Comparison of ENCODE assay signal across 16 cellular contexts in the genomic region with DNA sequence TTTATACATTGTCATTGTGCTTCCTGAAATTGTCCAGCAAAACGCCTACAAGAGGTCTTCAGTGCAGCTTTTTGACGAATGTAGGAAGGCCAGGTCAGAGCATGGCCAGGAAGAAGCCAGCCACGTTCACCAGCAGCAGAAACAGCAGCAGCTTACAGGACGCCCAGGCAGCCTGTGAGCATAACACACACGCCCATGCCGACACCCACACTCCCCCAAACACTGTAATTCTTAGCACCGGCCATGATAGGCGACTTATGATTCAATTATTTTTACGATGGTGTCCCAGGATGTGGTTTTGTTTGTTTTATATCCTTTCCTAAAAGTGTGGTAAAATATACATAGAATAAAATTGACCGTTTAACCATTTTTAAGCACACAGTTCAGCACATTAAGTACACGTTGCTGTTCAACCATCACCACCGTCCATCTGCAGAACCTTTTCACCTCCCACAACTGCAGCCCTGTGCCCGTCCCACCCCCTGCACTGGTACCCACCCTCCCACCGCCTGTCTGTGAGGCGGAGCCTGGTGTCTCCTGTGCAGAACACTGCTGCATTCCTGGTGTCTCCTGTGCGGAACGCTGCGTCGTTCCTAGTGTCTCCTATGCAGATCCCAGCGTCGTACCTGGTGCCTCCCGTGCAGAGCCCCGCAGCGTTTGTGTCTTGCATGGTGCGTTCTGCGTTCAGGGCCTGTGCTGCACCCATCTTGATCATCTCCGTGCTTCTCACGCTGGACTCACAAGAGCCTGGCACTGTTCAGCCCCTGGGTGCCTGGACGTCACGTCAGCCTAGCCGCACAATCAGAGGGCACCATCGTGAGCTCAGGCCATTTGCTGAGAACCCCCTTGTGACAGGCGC.
"Had no signal": no experiment of that assay in that cellular context is flagged by ENCODE, and none has a peak within 500 bp of the region (broad histone marks: within the 10 kb centered on the region; RNA-seq: fewer than 3 reads in every experiment).

No MANE protein-coding gene starts in this region.

- H3K4me1 Mint-ChIP-seq: activated CD4-positive, alpha-beta T cell treated with anti-CD3 and anti-CD28 coated beads, Interleukin-2, amount 10 ng/mL, durations not matched to agents 7 days and 5 days; memory B cell; stimulated activated memory B cell treated with anti-CD40 and anti-IgM and Interleukin-4, amounts not matched to agents 10 μg/mL and 1 μg/mL and 100 μg/mL, for 72 hours had no signal

- H3K4me3 ChIP-seq: dorsolateral prefrontal cortex, esophagus muscularis mucosa, prostate gland, tibial nerve had no signal

- H3K9me3 Mint-ChIP-seq: activated CD4-positive, alpha-beta T cell treated with anti-CD3 and anti-CD28 coated beads, Interleukin-2, amount 10 ng/mL, durations not matched to agents 7 days and 5 days; memory B cell; natural killer cell treated with Interleukin-12 subunit alpha and Interleukin-12 subunit beta and Interleukin-15 and Interleukin-18, amount 100 ng/mL, for 72 hours; stimulated activated memory B cell treated with anti-CD40 and anti-IgM and Interleukin-4, amounts not matched to agents 10 μg/mL and 1 μg/mL and 100 μg/mL, for 72 hours had no signal

- H3K4me3 Mint-ChIP-seq: activated CD4-positive, alpha-beta T cell treated with anti-CD3 and anti-CD28 coated beads, Interleukin-2, amount 10 ng/mL, durations not matched to agents 7 days and 5 days; memory B cell; natural killer cell treated with Interleukin-12 subunit alpha and Interleukin-12 subunit beta and Interleukin-15 and Interleukin-18, amount 100 ng/mL, for 72 hours; stimulated activated memory B cell treated with anti-CD40 and anti-IgM and Interleukin-4, amounts not matched to agents 10 μg/mL and 1 μg/mL and 100 μg/mL, for 72 hours had no signal

- H3K9me3 ChIP-seq: esophagus muscularis mucosa, prostate gland, tibial nerve had no signal

- FAIRE-seq: astrocyte, bronchial epithelial cell, endometrium, kidney had no signal

- H3K36me3 ChIP-seq: esophagus muscularis mucosa, prostate gland, tibial nerve had no signal

- ATAC-seq: left ventricle myocardium superior; natural killer cell treated with Interleukin-12 subunit alpha and Interleukin-12 subunit beta and Interleukin-15 and Interleukin-18, amount 100 ng/mL, for 72 hours; stimulated activated memory B cell treated with anti-CD40 and anti-IgM and Interleukin-4, amounts not matched to agents 10 μg/mL and 1 μg/mL and 100 μg/mL, for 72 hours had no signal

- H3K4me1 ChIP-seq: esophagus muscularis mucosa, tibial nerve had no signal

- H3K27me3 ChIP-seq: tibial nerve had no signal

- H3K27me3 Mint-ChIP-seq: activated CD4-positive, alpha-beta T cell treated with anti-CD3 and anti-CD28 coated beads, Interleukin-2, amount 10 ng/mL, durations not matched to agents 7 days and 5 days; memory B cell; stimulated activated memory B cell treated with anti-CD40 and anti-IgM and Interleukin-4, amounts not matched to agents 10 μg/mL and 1 μg/mL and 100 μg/mL, for 72 hours had no signal

- H3K36me3 Mint-ChIP-seq: memory B cell; natural killer cell treated with Interleukin-12 subunit alpha and Interleukin-12 subunit beta and Interleukin-15 and Interleukin-18, amount 100 ng/mL, for 72 hours; stimulated activated memory B cell treated with anti-CD40 and anti-IgM and Interleukin-4, amounts not matched to agents 10 μg/mL and 1 μg/mL and 100 μg/mL, for 72 hours had no signal

- DNase-seq: activated CD4-positive, alpha-beta T cell treated with anti-CD3 and anti-CD28 coated beads, Interleukin-2, amount 10 ng/mL, durations not matched to agents 7 days and 5 days; activated naive CD4-positive, alpha-beta T cell treated with anti-CD3 and anti-CD28 coated beads, Interleukin-2, amount 50 U/mL, for 16 hours; hippocampal formation; kidney; left ventricle myocardium superior; occipital lobe had no signal

- H3K27ac Mint-ChIP-seq: activated CD4-positive, alpha-beta T cell treated with anti-CD3 and anti-CD28 coated beads, Interleukin-2, amount 10 ng/mL, durations not matched to agents 7 days and 5 days; memory B cell; natural killer cell treated with Interleukin-12 subunit alpha and Interleukin-12 subunit beta and Interleukin-15 and Interleukin-18, amount 100 ng/mL, for 72 hours; stimulated activated memory B cell treated with anti-CD40 and anti-IgM and Interleukin-4, amounts not matched to agents 10 μg/mL and 1 μg/mL and 100 μg/mL, for 72 hours had no signal

- H3K27ac ChIP-seq: dorsolateral prefrontal cortex, esophagus muscularis mucosa, prostate gland, tibial nerve had no signal
